ENCODE assay signal across 1 cellular context in the genomic region with DNA sequence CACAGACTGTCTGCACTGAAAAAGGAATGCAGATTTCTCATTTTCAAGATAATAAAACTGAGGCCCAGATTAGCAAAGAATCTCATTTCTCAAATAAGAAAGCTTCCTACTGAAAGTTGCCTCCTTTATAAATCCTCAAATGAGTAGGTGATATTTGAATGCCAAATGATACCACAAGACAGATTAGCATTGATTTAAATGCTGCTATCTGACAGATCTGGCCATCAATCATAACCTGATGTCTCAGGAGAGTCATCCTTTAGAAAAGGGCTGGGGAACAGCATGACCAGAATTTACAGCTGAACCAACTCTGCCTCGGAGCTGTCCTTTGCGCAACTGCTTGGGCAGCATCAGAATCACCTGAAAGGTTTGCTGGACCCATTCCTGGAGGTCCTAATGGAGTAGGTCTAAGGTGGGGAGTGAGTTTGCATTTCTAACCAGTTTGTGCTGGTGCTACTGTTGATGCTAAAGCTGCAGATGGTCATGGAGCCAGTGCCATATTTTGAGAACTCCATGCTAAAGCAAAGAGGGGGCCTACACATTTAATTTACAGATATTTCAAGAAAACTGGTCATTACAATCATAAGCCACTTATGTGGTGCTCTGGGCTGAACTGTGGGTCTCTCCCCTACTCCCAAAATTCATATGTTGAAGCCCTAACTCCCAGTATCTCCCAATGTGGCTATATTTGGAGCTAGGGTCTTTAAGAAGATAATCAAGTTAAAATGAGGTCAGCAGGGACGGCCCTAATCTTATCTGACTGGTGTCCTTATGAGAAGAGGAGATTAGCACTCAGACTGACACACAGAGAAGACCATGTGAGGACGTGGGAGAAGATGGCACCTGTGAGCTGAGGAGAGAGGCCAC.
A peak's percentile ranks its signal among the peaks of the same experiment; 100 is the strongest.
TF ChIP-seq lines count a peak whose summit lies in the region.

No MANE protein-coding gene starts in this region.

TF ChIP-seq in K562, 482 proteins besides CTCF, POLR2A, EP300 and RAD21 (continued from another document and continues in another):
- TF ChIP-seq L3MBTL2 (IDR thresholded peaks at IDR 0.05), result peak; percentile 61; the same call in 1 of the 2 replicates
- no peak for TF ChIP-seq ZNF175 (CRISPR knock-in tag; IDR thresholded peaks at IDR 0.05; ENCODE audit: low read depth)
- TF ChIP-seq, protein P1, sequence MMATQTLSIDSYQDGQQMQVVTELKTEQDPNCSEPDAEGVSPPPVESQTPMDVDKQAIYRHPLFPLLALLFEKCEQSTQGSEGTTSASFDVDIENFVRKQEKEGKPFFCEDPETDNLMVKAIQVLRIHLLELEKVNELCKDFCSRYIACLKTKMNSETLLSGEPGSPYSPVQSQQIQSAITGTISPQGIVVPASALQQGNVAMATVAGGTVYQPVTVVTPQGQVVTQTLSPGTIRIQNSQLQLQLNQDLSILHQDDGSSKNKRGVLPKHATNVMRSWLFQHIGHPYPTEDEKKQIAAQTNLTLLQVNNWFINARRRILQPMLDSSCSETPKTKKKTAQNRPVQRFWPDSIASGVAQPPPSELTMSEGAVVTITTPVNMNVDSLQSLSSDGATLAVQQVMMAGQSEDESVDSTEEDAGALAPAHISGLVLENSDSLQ (IDR thresholded peaks at IDR 0.05), result peak; percentile 94
- no peak for TF ChIP-seq POLR2H (tag; IDR thresholded peaks at IDR 0.05; ENCODE audit: low read depth)
- TF ChIP-seq ZNF668 (CRISPR knock-in tag; IDR thresholded peaks at IDR 0.05), result peak; percentile 32; the same call in 1 of the 2 replicates
- TF ChIP-seq TBL1XR1 (IDR thresholded peaks at IDR 0.05; ENCODE audit: low read length in 2 of 2), result peak; percentile 61 to 95; a peak in 2 of 4 replicates
- TF ChIP-seq TCF3 (CRISPR knock-in tag; IDR thresholded peaks at IDR 0.05), result peak; percentile 84
- TF ChIP-seq, protein P2, sequence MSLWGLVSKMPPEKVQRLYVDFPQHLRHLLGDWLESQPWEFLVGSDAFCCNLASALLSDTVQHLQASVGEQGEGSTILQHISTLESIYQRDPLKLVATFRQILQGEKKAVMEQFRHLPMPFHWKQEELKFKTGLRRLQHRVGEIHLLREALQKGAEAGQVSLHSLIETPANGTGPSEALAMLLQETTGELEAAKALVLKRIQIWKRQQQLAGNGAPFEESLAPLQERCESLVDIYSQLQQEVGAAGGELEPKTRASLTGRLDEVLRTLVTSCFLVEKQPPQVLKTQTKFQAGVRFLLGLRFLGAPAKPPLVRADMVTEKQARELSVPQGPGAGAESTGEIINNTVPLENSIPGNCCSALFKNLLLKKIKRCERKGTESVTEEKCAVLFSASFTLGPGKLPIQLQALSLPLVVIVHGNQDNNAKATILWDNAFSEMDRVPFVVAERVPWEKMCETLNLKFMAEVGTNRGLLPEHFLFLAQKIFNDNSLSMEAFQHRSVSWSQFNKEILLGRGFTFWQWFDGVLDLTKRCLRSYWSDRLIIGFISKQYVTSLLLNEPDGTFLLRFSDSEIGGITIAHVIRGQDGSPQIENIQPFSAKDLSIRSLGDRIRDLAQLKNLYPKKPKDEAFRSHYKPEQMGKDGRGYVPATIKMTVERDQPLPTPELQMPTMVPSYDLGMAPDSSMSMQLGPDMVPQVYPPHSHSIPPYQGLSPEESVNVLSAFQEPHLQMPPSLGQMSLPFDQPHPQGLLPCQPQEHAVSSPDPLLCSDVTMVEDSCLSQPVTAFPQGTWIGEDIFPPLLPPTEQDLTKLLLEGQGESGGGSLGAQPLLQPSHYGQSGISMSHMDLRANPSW (CRISPR knock-in tag; IDR thresholded peaks at IDR 0.05), result no peak
- peak; percentile 69 for TF ChIP-seq FOXM1 (IDR thresholded peaks at IDR 0.05; ENCODE audit: low read depth)
- TF ChIP-seq FOXM1 (CRISPR knock-in tag; IDR thresholded peaks at IDR 0.05; ENCODE audit: low read depth), result no peak
- TF ChIP-seq ELF4 (CRISPR knock-in tag; IDR thresholded peaks at IDR 0.05), result 0 out of 2 replicates have a peak, but pooled peaks have one; percentile 61
- TF ChIP-seq, protein P3, sequence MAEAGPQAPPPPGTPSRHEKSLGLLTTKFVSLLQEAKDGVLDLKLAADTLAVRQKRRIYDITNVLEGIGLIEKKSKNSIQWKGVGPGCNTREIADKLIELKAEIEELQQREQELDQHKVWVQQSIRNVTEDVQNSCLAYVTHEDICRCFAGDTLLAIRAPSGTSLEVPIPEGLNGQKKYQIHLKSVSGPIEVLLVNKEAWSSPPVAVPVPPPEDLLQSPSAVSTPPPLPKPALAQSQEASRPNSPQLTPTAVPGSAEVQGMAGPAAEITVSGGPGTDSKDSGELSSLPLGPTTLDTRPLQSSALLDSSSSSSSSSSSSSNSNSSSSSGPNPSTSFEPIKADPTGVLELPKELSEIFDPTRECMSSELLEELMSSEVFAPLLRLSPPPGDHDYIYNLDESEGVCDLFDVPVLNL (CRISPR knock-in tag; IDR thresholded peaks at IDR 0.05; ENCODE audit: low read depth), result no peak
- 0 out of 2 replicates have a peak, but pooled peaks have one; percentile 21 for TF ChIP-seq HDAC2 (IDR thresholded peaks at IDR 0.05)
- TF ChIP-seq FOSL1 (tag; conservative IDR thresholded peaks at IDR 0.05), result peak; percentile 65
- TF ChIP-seq HLTF (IDR thresholded peaks at IDR 0.05), result no peak
- peak; percentile 72 for TF ChIP-seq KLF16 (IDR thresholded peaks at IDR 0.05)
- TF ChIP-seq SMARCE1 (IDR thresholded peaks at IDR 0.05), result peak; percentile 85
- no peak for TF ChIP-seq ZNF41 (CRISPR knock-in tag; conservative IDR thresholded peaks at IDR 0.05)
- no peak for TF ChIP-seq U2AF1 (optimal IDR thresholded peaks at IDR 0.05; ENCODE audit: low read depth, low read length)
- peak; percentile 29; the same call in 1 of the 2 replicates for TF ChIP-seq ETV1 (tag; conservative IDR thresholded peaks at IDR 0.05; ENCODE audit: low read depth)
- TF ChIP-seq ZEB2 (IDR thresholded peaks at IDR 0.05), result 0 out of 2 replicates have a peak, but pooled peaks have one; percentile 16
- TF ChIP-seq HMGN3 (IDR thresholded peaks at IDR 0.05; ENCODE audit: borderline replicate concordance, extremely low read depth, insufficient read length, low read depth, low read length), result peak; percentile 78
- TF ChIP-seq HDAC3 (IDR thresholded peaks at IDR 0.05; ENCODE audit: borderline replicate concordance, partially characterized antibody), result peak; percentile 76
- TF ChIP-seq, protein P4, sequence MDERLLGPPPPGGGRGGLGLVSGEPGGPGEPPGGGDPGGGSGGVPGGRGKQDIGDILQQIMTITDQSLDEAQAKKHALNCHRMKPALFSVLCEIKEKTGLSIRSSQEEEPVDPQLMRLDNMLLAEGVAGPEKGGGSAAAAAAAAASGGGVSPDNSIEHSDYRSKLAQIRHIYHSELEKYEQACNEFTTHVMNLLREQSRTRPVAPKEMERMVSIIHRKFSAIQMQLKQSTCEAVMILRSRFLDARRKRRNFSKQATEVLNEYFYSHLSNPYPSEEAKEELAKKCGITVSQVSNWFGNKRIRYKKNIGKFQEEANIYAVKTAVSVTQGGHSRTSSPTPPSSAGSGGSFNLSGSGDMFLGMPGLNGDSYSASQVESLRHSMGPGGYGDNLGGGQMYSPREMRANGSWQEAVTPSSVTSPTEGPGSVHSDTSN (CRISPR knock-in tag; IDR thresholded peaks at IDR 0.05; ENCODE audit: low read depth), result peak; percentile 50; the same call in 1 of the 2 replicates
- TF ChIP-seq, protein P4 (tag; conservative IDR thresholded peaks at IDR 0.05; ENCODE audit: low read depth), result peak; percentile 96
- TF ChIP-seq PCBP1 (IDR thresholded peaks at IDR 0.05; ENCODE audit: low read depth, low read length, poor library complexity, severe bottlenecking), result no peak
- no peak for TF ChIP-seq BRF1 (IDR thresholded peaks at IDR 0.05; ENCODE audit: borderline replicate concordance, extremely low read depth, insufficient read length)
- TF ChIP-seq SOX6 (IDR thresholded peaks at IDR 0.05), result peak; percentile 70
- TF ChIP-seq, protein P5, sequence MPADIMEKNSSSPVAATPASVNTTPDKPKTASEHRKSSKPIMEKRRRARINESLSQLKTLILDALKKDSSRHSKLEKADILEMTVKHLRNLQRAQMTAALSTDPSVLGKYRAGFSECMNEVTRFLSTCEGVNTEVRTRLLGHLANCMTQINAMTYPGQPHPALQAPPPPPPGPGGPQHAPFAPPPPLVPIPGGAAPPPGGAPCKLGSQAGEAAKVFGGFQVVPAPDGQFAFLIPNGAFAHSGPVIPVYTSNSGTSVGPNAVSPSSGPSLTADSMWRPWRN (IDR thresholded peaks at IDR 0.05; ENCODE audit: low read depth), result peak; percentile 33; the same call in 1 of the 2 replicates
- no peak for TF ChIP-seq FOXA3 (CRISPR knock-in tag; conservative IDR thresholded peaks at IDR 0.05 in 1 of 2, IDR thresholded peaks at IDR 0.05 in 1 of 2)
- TF ChIP-seq FOXA1 (IDR thresholded peaks at IDR 0.05; ENCODE audit: borderline replicate concordance), result no peak
- TF ChIP-seq TRIM24 (IDR thresholded peaks at IDR 0.05), result peak; percentile 46 to 75
- TF ChIP-seq KDM1A (IDR thresholded peaks at IDR 0.05), result peak; percentile 73 to 78
- no peak for TF ChIP-seq ZNF584 (CRISPR knock-in tag; IDR thresholded peaks at IDR 0.05; ENCODE audit: low read depth)
- TF ChIP-seq TEAD2 (tag; IDR thresholded peaks at IDR 0.05), result peak; percentile 62
- no peak for TF ChIP-seq SRSF1 (IDR thresholded peaks at IDR 0.05; ENCODE audit: low read depth, low read length)
- TF ChIP-seq KLF1 (tag; IDR thresholded peaks at IDR 0.05), result no peak
- TF ChIP-seq TARDBP (IDR thresholded peaks at IDR 0.05), result no peak
- TF ChIP-seq BHLHE40 (IDR thresholded peaks at IDR 0.05; ENCODE audit: low read length), result 0 out of 2 replicates have a peak, but pooled peaks have one; percentile 20
- TF ChIP-seq SP2 (IDR thresholded peaks at IDR 0.05; ENCODE audit: extremely low read depth, low read depth, low read length, poor library complexity, severe bottlenecking), result no peak
- TF ChIP-seq TCF7 (IDR thresholded peaks at IDR 0.05; ENCODE audit: borderline replicate concordance), result no peak
- TF ChIP-seq COPS2 (conservative IDR thresholded peaks at IDR 0.05), result no peak
- no peak for TF ChIP-seq SMAD3 (CRISPR knock-in tag; conservative IDR thresholded peaks at IDR 0.05)
- TF ChIP-seq, protein P6, sequence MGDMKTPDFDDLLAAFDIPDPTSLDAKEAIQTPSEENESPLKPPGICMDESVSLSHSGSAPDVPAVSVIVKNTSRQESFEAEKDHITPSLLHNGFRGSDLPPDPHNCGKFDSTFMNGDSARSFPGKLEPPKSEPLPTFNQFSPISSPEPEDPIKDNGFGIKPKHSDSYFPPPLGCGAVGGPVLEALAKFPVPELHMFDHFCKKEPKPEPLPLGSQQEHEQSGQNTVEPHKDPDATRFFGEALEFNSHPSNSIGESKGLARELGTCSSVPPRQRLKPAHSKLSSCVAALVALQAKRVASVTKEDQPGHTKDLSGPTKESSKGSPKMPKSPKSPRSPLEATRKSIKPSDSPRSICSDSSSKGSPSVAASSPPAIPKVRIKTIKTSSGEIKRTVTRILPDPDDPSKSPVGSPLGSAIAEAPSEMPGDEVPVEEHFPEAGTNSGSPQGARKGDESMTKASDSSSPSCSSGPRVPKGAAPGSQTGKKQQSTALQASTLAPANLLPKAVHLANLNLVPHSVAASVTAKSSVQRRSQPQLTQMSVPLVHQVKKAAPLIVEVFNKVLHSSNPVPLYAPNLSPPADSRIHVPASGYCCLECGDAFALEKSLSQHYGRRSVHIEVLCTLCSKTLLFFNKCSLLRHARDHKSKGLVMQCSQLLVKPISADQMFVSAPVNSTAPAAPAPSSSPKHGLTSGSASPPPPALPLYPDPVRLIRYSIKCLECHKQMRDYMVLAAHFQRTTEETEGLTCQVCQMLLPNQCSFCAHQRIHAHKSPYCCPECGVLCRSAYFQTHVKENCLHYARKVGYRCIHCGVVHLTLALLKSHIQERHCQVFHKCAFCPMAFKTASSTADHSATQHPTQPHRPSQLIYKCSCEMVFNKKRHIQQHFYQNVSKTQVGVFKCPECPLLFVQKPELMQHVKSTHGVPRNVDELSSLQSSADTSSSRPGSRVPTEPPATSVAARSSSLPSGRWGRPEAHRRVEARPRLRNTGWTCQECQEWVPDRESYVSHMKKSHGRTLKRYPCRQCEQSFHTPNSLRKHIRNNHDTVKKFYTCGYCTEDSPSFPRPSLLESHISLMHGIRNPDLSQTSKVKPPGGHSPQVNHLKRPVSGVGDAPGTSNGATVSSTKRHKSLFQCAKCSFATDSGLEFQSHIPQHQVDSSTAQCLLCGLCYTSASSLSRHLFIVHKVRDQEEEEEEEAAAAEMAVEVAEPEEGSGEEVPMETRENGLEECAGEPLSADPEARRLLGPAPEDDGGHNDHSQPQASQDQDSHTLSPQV (IDR thresholded peaks at IDR 0.05), result peak; percentile 64; the same call in 1 of the 2 replicates
- TF ChIP-seq EP400 (IDR thresholded peaks at IDR 0.05), result peak; percentile 37; the same call in 1 of the 2 replicates
- TF ChIP-seq, protein P7, sequence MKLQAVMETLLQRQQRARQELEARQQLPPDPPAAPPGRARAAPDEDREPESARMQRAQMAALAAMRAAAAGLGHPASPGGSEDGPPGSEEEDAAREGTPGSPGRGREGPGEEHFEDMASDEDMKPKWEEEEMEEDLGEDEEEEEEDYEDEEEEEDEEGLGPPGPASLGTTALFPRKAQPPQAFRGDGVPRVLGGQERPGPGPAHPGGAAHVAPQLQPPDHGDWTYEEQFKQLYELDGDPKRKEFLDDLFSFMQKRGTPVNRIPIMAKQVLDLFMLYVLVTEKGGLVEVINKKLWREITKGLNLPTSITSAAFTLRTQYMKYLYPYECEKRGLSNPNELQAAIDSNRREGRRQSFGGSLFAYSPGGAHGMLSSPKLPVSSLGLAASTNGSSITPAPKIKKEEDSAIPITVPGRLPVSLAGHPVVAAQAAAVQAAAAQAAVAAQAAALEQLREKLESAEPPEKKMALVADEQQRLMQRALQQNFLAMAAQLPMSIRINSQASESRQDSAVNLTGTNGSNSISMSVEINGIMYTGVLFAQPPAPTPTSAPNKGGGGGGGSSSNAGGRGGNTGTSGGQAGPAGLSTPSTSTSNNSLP (IDR thresholded peaks at IDR 0.05; ENCODE audit: borderline replicate concordance, low read depth, low read length), result no peak
- TF ChIP-seq MEF2D (tag; conservative IDR thresholded peaks at IDR 0.05; ENCODE audit: low read depth), result peak; percentile 91
- peak in 1 of 2 experiments; percentile 91; a peak in 2 of 4 replicates for TF ChIP-seq SRF (CRISPR knock-in tag; IDR thresholded peaks at IDR 0.05)
- peak; percentile 90 for TF ChIP-seq SMARCA4 (IDR thresholded peaks at IDR 0.05)
- no peak for TF ChIP-seq CAMTA2 (CRISPR knock-in tag; conservative IDR thresholded peaks at IDR 0.05)
